ENCODE assay signal across 1 cellular context in the genomic region with DNA sequence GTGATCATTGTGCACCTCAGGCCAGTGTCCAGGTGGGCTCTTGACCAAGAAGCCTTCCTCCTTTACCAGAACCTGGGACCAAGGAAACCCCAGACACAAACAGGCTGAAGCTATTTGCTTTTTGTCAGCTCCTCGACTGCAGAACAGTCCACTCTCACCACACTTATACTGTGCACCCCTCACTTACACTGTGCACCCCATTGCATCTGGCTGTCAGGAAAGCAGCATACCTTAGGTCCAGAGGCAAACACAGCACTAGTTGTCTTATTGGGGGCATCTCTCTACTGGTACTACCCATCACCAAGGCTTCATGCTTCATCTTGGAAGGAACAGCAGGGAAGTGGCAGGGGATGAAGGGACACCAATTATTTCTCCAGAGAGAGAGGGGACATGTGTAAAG.
TF ChIP-seq lines count a peak whose summit lies in the region.

No MANE protein-coding gene starts in this region.

TF ChIP-seq in IMR-90, 13 proteins besides CTCF, POLR2A, EP300 and RAD21:
- TF ChIP-seq CHD1 (IDR thresholded peaks at IDR 0.05; ENCODE audit: low read depth, low read length) (no peak), FOS (IDR thresholded peaks at IDR 0.05; ENCODE audit: low read depth, low read length) (no peak)
- TF ChIP-seq, protein P1, sequence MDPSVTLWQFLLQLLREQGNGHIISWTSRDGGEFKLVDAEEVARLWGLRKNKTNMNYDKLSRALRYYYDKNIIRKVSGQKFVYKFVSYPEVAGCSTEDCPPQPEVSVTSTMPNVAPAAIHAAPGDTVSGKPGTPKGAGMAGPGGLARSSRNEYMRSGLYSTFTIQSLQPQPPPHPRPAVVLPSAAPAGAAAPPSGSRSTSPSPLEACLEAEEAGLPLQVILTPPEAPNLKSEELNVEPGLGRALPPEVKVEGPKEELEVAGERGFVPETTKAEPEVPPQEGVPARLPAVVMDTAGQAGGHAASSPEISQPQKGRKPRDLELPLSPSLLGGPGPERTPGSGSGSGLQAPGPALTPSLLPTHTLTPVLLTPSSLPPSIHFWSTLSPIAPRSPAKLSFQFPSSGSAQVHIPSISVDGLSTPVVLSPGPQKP (IDR thresholded peaks at IDR 0.05; ENCODE audit: borderline replicate concordance, low read depth, low read length): no peak
